8 cellular contexts compared by ENCODE assay signal in genomic region chr1:99645699-99646531, GRCh38. TPM values are rescaled to one million over a fixed set of nuclear protein-coding genes. Genes with fewer than 3 reads are reported as not detected.
A peak's percentile ranks its signal among the peaks of the same experiment; 100 is the strongest.
DNase-seq lines count a peak whose midpoint lies in the region; ATAC-seq and TF ChIP-seq lines count a peak whose summit lies in the region.

TSS of gene PALMD (plus strand) at chr1:99646113. CDS start at chr1:99646318, 205 bp downstream.

- ATAC-seq in GM18868 (IDR thresholded peaks at IDR 0.05; ENCODE audit: unreplicated experiment) (no peak), GM18498 (IDR thresholded peaks at IDR 0.05; ENCODE audit: unreplicated experiment) (no peak)

- no peaks in the 10 kb centered on the region for H3K9me3 ChIP-seq in uterus

- intact Hi-C loops in uterus (cut with DNase I; ENCODE audit: low total_unique reads), result no loop called here

- TF ChIP-seq CTCF in coronary artery (IDR thresholded peaks at IDR 0.05) (no peak), uterus (IDR thresholded peaks at IDR 0.05) (no peak)

- peak in 1 of 2 donors; percentile 31 for TF ChIP-seq POLR2A in uterus (IDR thresholded peaks at IDR 0.05)

- H3K36me3 ChIP-seq in uterus, result no peaks in the 10 kb centered on the region

- H3K4me3 ChIP-seq in coronary artery, result peak within 1 kb of the TSS; percentile 60
- H3K4me3 ChIP-seq in uterus, result peak within 1 kb of the TSS; percentile 32 to 37

- H3K4me1 ChIP-seq in uterus, result peaks cover 0 to 6% of the 10 kb centered on the region in 2 donors

- DNase-seq in NCI-H748 (lab: John Stamatoyannopoulos, UW; ENCODE audit: unreplicated experiment) (peak; percentile 46), NCI-H748 treated with DMSO at 0.1 percent for 48 hours (lab: John Stamatoyannopoulos, UW) (no peak), coronary artery (ENCODE audit: low spot score) (no peak), mesenteric fat pad (ENCODE audit: low spot score) (no peak), uterus (peak; percentile 24 to 38), T-helper 2 cell (no peak)

- H3K27me3 ChIP-seq in uterus, result no peaks in the 10 kb centered on the region

- H3K27ac ChIP-seq in coronary artery (peak within 1 kb of the TSS; percentile 3 to 72), uterus (peak within 1 kb of the TSS; percentile 78 to 90)

RNA-seq across cellular contexts. Expression of gene PALMD, which starts in this region (rescaled TPM):
- total RNA-seq in mesenteric fat pad, result 212 TPM
- total RNA-seq in uterus, result 10 to 100 TPM; 17.8 to 64.3 (median 40.6) TPM

Comparison
In these comparisons a context has a peak if more than half of its experiments do, and no peak if none do; other contexts are left out.
1. DNase-seq: peak in NCI-H748 (single experiment) and uterus (2 of 2); none in NCI-H748 treated with DMSO at 0.1 percent for 48 hours (single experiment), coronary artery (single experiment), mesenteric fat pad (single experiment) and T-helper 2 cell (0 of 5).